In genomic region chr21:46393451-46393940, GRCh38 we compare ENCODE assay signal across 1 cellular context.
A peak's percentile ranks its signal among the peaks of the same experiment; 100 is the strongest.
TF ChIP-seq lines count a peak whose summit lies in the region.

No MANE protein-coding gene starts in this region.

TF ChIP-seq in K562, 482 proteins besides CTCF, POLR2A, EP300 and RAD21 (continued from another document and continues in another):
- TF ChIP-seq ZFP91 (CRISPR knock-in tag; IDR thresholded peaks at IDR 0.05), result no peak
- no peak for TF ChIP-seq RFX7 (CRISPR knock-in tag; IDR thresholded peaks at IDR 0.05)
- no peak for TF ChIP-seq KDM2B (CRISPR knock-in tag; IDR thresholded peaks at IDR 0.05)
- no peak for TF ChIP-seq SRSF3 (IDR thresholded peaks at IDR 0.05; ENCODE audit: insufficient read depth, low read length)
- peak; percentile 63; the same call in 1 of the 2 replicates for TF ChIP-seq MYC (IDR thresholded peaks at IDR 0.05; ENCODE audit: low read depth, low read length)
- no peak for TF ChIP-seq MYC (CRISPR knock-in tag; IDR thresholded peaks at IDR 0.05; ENCODE audit: borderline replicate concordance, low read depth)
- no peak for TF ChIP-seq ELK1 (CRISPR knock-in tag; IDR thresholded peaks at IDR 0.05)
- TF ChIP-seq STAT5B (CRISPR knock-in tag; IDR thresholded peaks at IDR 0.05), result no peak
- TF ChIP-seq BRD4 (IDR thresholded peaks at IDR 0.05), result no peak
- no peak for TF ChIP-seq ZNF232 (CRISPR knock-in tag; IDR thresholded peaks at IDR 0.05)
- peak; percentile 52; the same call in 1 of the 2 replicates for TF ChIP-seq ZNF592 (IDR thresholded peaks at IDR 0.05)
- no peak for TF ChIP-seq NKRF (IDR thresholded peaks at IDR 0.05; ENCODE audit: borderline replicate concordance)
- TF ChIP-seq DPF2 (IDR thresholded peaks at IDR 0.05), result no peak
- TF ChIP-seq MBD2 (IDR thresholded peaks at IDR 0.05; ENCODE audit: borderline replicate concordance, low read depth), result no peak
- TF ChIP-seq MAFG (tag; conservative IDR thresholded peaks at IDR 0.05), result no peak
- TF ChIP-seq ESRRA (IDR thresholded peaks at IDR 0.05; ENCODE audit: borderline replicate concordance, low read depth), result no peak
- TF ChIP-seq YY1 (IDR thresholded peaks at IDR 0.05; ENCODE audit: borderline replicate concordance in 1 of 3, control insufficient read depth in 1 of 3, extremely low read depth in 1 of 3, insufficient read depth in 3 of 3, insufficient read length in 1 of 3, insufficient replicate concordance in 2 of 3, low read depth in 1 of 3, low read length in 2 of 3), result no peak
- no peak for TF ChIP-seq MAFK (IDR thresholded peaks at IDR 0.05; ENCODE audit: low read length)
- TF ChIP-seq ZNF133 (CRISPR knock-in tag; IDR thresholded peaks at IDR 0.05), result no peak
- TF ChIP-seq ERF (CRISPR knock-in tag; IDR thresholded peaks at IDR 0.05), result no peak
- TF ChIP-seq TFAP4 (CRISPR knock-in tag; IDR thresholded peaks at IDR 0.05; ENCODE audit: borderline replicate concordance), result peak; percentile 49; the same call in 1 of the 2 replicates
- TF ChIP-seq MYNN (IDR thresholded peaks at IDR 0.05), result no peak
- TF ChIP-seq MYNN (CRISPR knock-in tag; IDR thresholded peaks at IDR 0.05), result no peak
- no peak for TF ChIP-seq PBX2 (CRISPR knock-in tag; IDR thresholded peaks at IDR 0.05; ENCODE audit: low read depth)
- TF ChIP-seq PBX2 (tag; conservative IDR thresholded peaks at IDR 0.05; ENCODE audit: low read depth), result no peak
- TF ChIP-seq CBFA2T2 (conservative IDR thresholded peaks at IDR 0.05), result peak; percentile 43
- TF ChIP-seq PREB (CRISPR knock-in tag; IDR thresholded peaks at IDR 0.05), result no peak
- TF ChIP-seq L3MBTL2 (IDR thresholded peaks at IDR 0.05), result peak; percentile 91
- no peak for TF ChIP-seq SMARCA5 (IDR thresholded peaks at IDR 0.05)
- TF ChIP-seq NUFIP1 (IDR thresholded peaks at IDR 0.05; ENCODE audit: partially characterized antibody), result no peak
- no peak for TF ChIP-seq ELK3 (CRISPR knock-in tag; IDR thresholded peaks at IDR 0.05)
- no peak for TF ChIP-seq MTA3 (IDR thresholded peaks at IDR 0.05; ENCODE audit: borderline replicate concordance)
- no peak for TF ChIP-seq BCOR (IDR thresholded peaks at IDR 0.05)
- no peak for TF ChIP-seq DNMT1 (IDR thresholded peaks at IDR 0.05)
- no peak for TF ChIP-seq ZNF384 (IDR thresholded peaks at IDR 0.05; ENCODE audit: low read depth, low read length)
- TF ChIP-seq E2F6 (IDR thresholded peaks at IDR 0.05; ENCODE audit: borderline replicate concordance in 1 of 2, extremely low read depth in 1 of 2, insufficient read depth in 1 of 2, insufficient read length in 1 of 2, low read depth in 1 of 2, low read length in 1 of 2, poor library complexity in 1 of 2, severe bottlenecking in 1 of 2), result peak; percentile 42 to 65
- peak; percentile 55 for TF ChIP-seq CXXC5 (CRISPR knock-in tag; IDR thresholded peaks at IDR 0.05)
- peak; percentile 52 for TF ChIP-seq MEIS2 (IDR thresholded peaks at IDR 0.05; ENCODE audit: partially characterized antibody)
- no peak for TF ChIP-seq ZBTB12 (CRISPR knock-in tag; IDR thresholded peaks at IDR 0.05)
- TF ChIP-seq AFF4 (CRISPR knock-in tag; IDR thresholded peaks at IDR 0.05), result no peak
- TF ChIP-seq SMAD4 (CRISPR knock-in tag; conservative IDR thresholded peaks at IDR 0.05), result peak; percentile 46; the same call in 1 of the 2 replicates
- no peak for TF ChIP-seq RBM15 (IDR thresholded peaks at IDR 0.05; ENCODE audit: insufficient read depth, low read length)
